Comparison of ENCODE assay signal across 23 cellular contexts in the genomic region with DNA sequence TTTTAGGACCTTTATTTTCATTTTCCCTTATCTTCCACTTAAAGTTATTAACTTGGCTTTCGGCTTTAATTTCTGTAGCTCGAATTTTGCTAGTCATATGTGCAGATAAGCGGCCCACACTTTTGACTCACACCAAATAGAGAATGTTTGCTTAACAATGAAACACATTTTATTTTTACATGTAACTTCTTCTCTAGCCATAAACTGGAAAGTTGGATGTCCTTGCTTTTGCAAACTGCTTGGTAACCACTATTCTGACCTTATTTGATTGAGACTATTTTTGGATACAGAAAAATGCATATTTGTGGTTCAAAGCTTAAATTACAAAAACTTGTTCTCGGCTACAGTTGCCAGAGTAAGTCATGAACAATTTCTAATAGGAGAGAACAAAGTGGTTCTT.
DNase-seq lines count a peak whose midpoint lies in the region; ATAC-seq and TF ChIP-seq lines count a peak whose summit lies in the region.
"Had no signal": no experiment of that assay in that cellular context is flagged by ENCODE, and none has a peak within 500 bp of the region (broad histone marks: within the 10 kb centered on the region; RNA-seq: fewer than 3 reads in every experiment).

No MANE protein-coding gene starts in this region.

- DNase-seq in EH (ENCODE audit: low read depth), result peak; percentile 61
- peak; percentile 59 for DNase-seq in astrocyte of the cerebellum (ENCODE audit: low read depth)
- peak; percentile 49 for DNase-seq in fibroblast of the conjunctiva (ENCODE audit: low read depth)
- DNase-seq in smooth muscle cell (lab: John Stamatoyannopoulos, UW; ENCODE audit: unreplicated experiment), result no peak
- DNase-seq in ACHN, result no peak
- no peak for DNase-seq in G401 (ENCODE audit: low spot score)
- no peak for DNase-seq in CD8-positive, alpha-beta T cell
- DNase-seq: activated CD4-positive, CD25-positive, alpha-beta regulatory T cell; activated CD8-positive, alpha-beta memory T cell treated with anti-CD3 and anti-CD28 coated beads for 24 hours; activated naive CD8-positive, alpha-beta T cell treated with anti-CD3 and anti-CD28 coated beads, Interleukin-2, amount 50 U/mL, for 24 hours; C1 segment of cervical spinal cord; GOT3; NCI-H2107; NCI-H69; OCI-M1; ovary; stimulated activated CD4-positive, alpha-beta T cell treated with anti-CD3 and anti-CD28 coated beads, Interleukin-4, amount 100 ng/mL, for 1 hour; T-helper 2 cell had no signal

- WGBS in smooth muscle cell (ENCODE audit: low lambda C conversion rate), result 19% methylated on average over 4 of the region's 4 CpGs

- ATAC-seq in CD8-positive, alpha-beta T cell, result no peak
- ATAC-seq in HG02973 (IDR thresholded peaks at IDR 0.05; ENCODE audit: unreplicated experiment), result no peak
- ATAC-seq: activated naive CD8-positive, alpha-beta T cell treated with anti-CD3 and anti-CD28 coated beads, Interleukin-2, amount 50 U/mL, for 24 hours had no signal

- H3K27ac Mint-ChIP-seq in CD8-positive, alpha-beta T cell, result no peak overlapping the region
- H3K27ac Mint-ChIP-seq: activated naive CD8-positive, alpha-beta T cell treated with anti-CD3 and anti-CD28 coated beads, Interleukin-2, amount 50 U/mL, for 24 hours; dendritic cell treated with granulocyte-macrophage colony-stimulating factor and Interleukin-4, amounts not matched to agents 40 ng/mL and 50 ng/mL, for 4 days; IgD-negative memory B cell had no signal

- peak overlapping the region; percentile 25 for H3K9ac ChIP-seq in smooth muscle cell (ENCODE audit: low read depth)

- in situ Hi-C loops in astrocyte of the cerebellum (cut with HindIII; ENCODE audit: low sequenced_read_pairs), result no loop called here
- in situ Hi-C loops in ACHN (cut with HindIII; ENCODE audit: low pct_ligation_motif_present, low pct_unique_long_range_greater_than_20kb, low sequenced_read_pairs), result no loop called here
- in situ Hi-C loops in G401 (cut with HindIII; ENCODE audit: low sequenced_read_pairs), result no loop called here

- no peaks in the 10 kb centered on the region for H3K36me3 Mint-ChIP-seq in CD8-positive, alpha-beta T cell
- H3K36me3 Mint-ChIP-seq: IgD-negative memory B cell had no signal

- no peak overlapping the region for H3K4me3 Mint-ChIP-seq in CD8-positive, alpha-beta T cell
- H3K4me3 Mint-ChIP-seq: activated naive CD8-positive, alpha-beta T cell treated with anti-CD3 and anti-CD28 coated beads, Interleukin-2, amount 50 U/mL, for 24 hours; dendritic cell treated with granulocyte-macrophage colony-stimulating factor and Interleukin-4, amounts not matched to agents 40 ng/mL and 50 ng/mL, for 4 days; IgD-negative memory B cell had no signal

- intact Hi-C loops in CD8-positive, alpha-beta T cell (cut with DNase I, micrococcal nuclease), result no loop called here

- H2AFZ ChIP-seq in smooth muscle cell (ENCODE audit: low read depth), result peak overlapping the region; percentile 85
- H2AFZ ChIP-seq: hepatocyte had no signal

- H3K27me3 Mint-ChIP-seq in CD8-positive, alpha-beta T cell (ENCODE audit: low read depth), result no peaks in the 10 kb centered on the region
- H3K27me3 Mint-ChIP-seq: activated naive CD8-positive, alpha-beta T cell treated with anti-CD3 and anti-CD28 coated beads, Interleukin-2, amount 50 U/mL, for 24 hours; dendritic cell treated with granulocyte-macrophage colony-stimulating factor and Interleukin-4, amounts not matched to agents 40 ng/mL and 50 ng/mL, for 4 days; IgD-negative memory B cell had no signal

- CTCF ChIA-PET in CD8-positive, alpha-beta T cell (lab: Charles Lee), result no interaction called here

- no peak overlapping the region for H3K4me3 ChIP-seq in astrocyte of the cerebellum (ENCODE audit: low read depth, low read length)
- H3K4me3 ChIP-seq in smooth muscle cell, result peak overlapping the region; percentile 3
- H3K4me3 ChIP-seq in CD8-positive, alpha-beta T cell (ENCODE audit: low read depth, low read length), result no peak overlapping the region
- H3K4me3 ChIP-seq: hepatocyte, ovary had no signal

- peak overlapping the region; percentile 73 for H3K4me2 ChIP-seq in smooth muscle cell
- H3K4me2 ChIP-seq: hepatocyte had no signal

- H3K27ac ChIP-seq in smooth muscle cell (ENCODE audit: low read depth), result peak overlapping the region; percentile 79
- no peak overlapping the region for H3K27ac ChIP-seq in CD8-positive, alpha-beta T cell (ENCODE audit: low read depth, low read length)
- H3K27ac ChIP-seq: epithelial cell of prostate, hepatocyte, ovary had no signal

- no peaks in the 10 kb centered on the region for H3K27me3 ChIP-seq in smooth muscle cell (ENCODE audit: low read depth)
- no peaks in the 10 kb centered on the region for H3K27me3 ChIP-seq in CD8-positive, alpha-beta T cell (ENCODE audit: insufficient read depth, low read length)
- H3K27me3 ChIP-seq: hepatocyte, ovary had no signal

- H3K4me1 Mint-ChIP-seq in CD8-positive, alpha-beta T cell (ENCODE audit: low read depth), result no peaks in the 10 kb centered on the region
- H3K4me1 Mint-ChIP-seq: activated naive CD8-positive, alpha-beta T cell treated with anti-CD3 and anti-CD28 coated beads, Interleukin-2, amount 50 U/mL, for 24 hours; IgD-negative memory B cell had no signal

- H3F3A ChIP-seq in smooth muscle cell (ENCODE audit: low read depth), result peaks cover 5% of the 10 kb centered on the region

- H3K9me3 Mint-ChIP-seq in CD8-positive, alpha-beta T cell, result no peaks in the 10 kb centered on the region
- H3K9me3 Mint-ChIP-seq: activated naive CD8-positive, alpha-beta T cell treated with anti-CD3 and anti-CD28 coated beads, Interleukin-2, amount 50 U/mL, for 24 hours had no signal

- no peaks in the 10 kb centered on the region for H4K20me1 ChIP-seq in smooth muscle cell (ENCODE audit: low read depth)

- H3K36me3 ChIP-seq in smooth muscle cell (ENCODE audit: low read depth), result no peaks in the 10 kb centered on the region
- H3K36me3 ChIP-seq in CD8-positive, alpha-beta T cell (ENCODE audit: insufficient read depth, low read length), result no peaks in the 10 kb centered on the region
- H3K36me3 ChIP-seq: ovary had no signal

- TF ChIP-seq CTCF in astrocyte of the cerebellum (IDR thresholded peaks at IDR 0.05; ENCODE audit: low read depth, low read length, missing control alignments), result no peak
- TF ChIP-seq CTCF in smooth muscle cell (IDR thresholded peaks at IDR 0.05; ENCODE audit: borderline replicate concordance, insufficient read depth, poor library complexity, severe bottlenecking), result no peak
- no peak for TF ChIP-seq CTCF in CD8-positive, alpha-beta T cell (IDR thresholded peaks at IDR 0.05)

- H3K4me1 ChIP-seq in smooth muscle cell (ENCODE audit: low read depth), result peaks cover 6% of the 10 kb centered on the region
- no peaks in the 10 kb centered on the region for H3K4me1 ChIP-seq in CD8-positive, alpha-beta T cell (ENCODE audit: insufficient read depth, low read length)

- POLR2A ChIA-PET in CD8-positive, alpha-beta T cell (lab: Charles Lee), result no interaction called here

- H3K79me2 ChIP-seq in smooth muscle cell (ENCODE audit: low read depth), result no peaks in the 10 kb centered on the region
- H3K79me2 ChIP-seq: hepatocyte had no signal

- no peaks in the 10 kb centered on the region for H3K9me3 ChIP-seq in smooth muscle cell (replicated peaks; ENCODE audit: low read depth)
- no peaks in the 10 kb centered on the region for H3K9me3 ChIP-seq in CD8-positive, alpha-beta T cell (ENCODE audit: low read length)
- H3K9me3 ChIP-seq: ovary had no signal

Comparison
In these comparisons a context has a peak if more than half of its experiments do, and no peak if none do; other contexts are left out.
1. DNase-seq: peak in EH (single experiment), astrocyte of the cerebellum (single experiment) and fibroblast of the conjunctiva (single experiment); none in smooth muscle cell (single experiment), ACHN (single experiment), G401 (single experiment) and CD8-positive, alpha-beta T cell (0 of 7).